In the genomic region with DNA sequence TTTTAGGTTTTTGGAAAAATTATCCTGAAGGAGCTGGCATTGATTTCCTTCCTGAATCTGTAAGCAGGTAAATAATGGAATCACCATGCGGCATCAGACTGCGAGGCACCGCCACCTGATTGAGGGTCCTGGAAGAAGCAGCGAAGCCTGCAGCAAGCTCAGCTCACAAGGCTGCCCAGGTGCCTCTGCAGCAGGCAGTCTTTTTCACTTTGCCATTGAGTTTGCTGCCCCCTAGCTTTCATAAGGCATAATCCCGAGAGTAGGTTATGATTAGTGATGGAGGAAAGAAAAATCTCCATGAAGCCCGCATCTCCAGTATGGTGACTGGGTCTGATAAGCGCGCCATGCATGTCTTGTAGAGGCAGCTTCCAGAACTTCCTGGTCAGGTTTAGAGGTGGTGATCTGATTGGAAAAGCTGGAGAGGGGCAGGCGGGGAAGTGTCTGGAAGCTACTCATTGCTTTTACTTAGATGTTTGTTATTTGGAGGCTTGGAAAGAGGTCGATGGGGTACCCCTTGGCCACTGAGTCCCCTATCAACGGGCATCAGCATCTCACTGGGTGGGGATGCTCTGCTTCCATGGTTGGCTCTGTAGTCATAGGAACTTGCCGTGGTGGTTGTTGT, we compare ENCODE assay signal across 2 cellular contexts.
A peak's percentile ranks its signal among the peaks of the same experiment; 100 is the strongest.
TF ChIP-seq lines count a peak whose summit lies in the region.

No MANE protein-coding gene starts in this region.

TF ChIP-seq in SK-N-SH, 30 proteins besides CTCF, POLR2A, EP300 and RAD21:
- TF ChIP-seq TAF1 (IDR thresholded peaks at IDR 0.05; ENCODE audit: borderline replicate concordance, low read depth, low read length) (no peak), ELF1 (IDR thresholded peaks at IDR 0.05) (no peak), ZBTB33 (IDR thresholded peaks at IDR 0.05; ENCODE audit: borderline replicate concordance, low read depth) (no peak), JUND (IDR thresholded peaks at IDR 0.05) (no peak), RCOR1 (IDR thresholded peaks at IDR 0.05; ENCODE audit: low read length) (no peak), CHD2 (IDR thresholded peaks at IDR 0.05; ENCODE audit: low read length, partially characterized antibody) (no peak), EZH2phosphoT487 (IDR thresholded peaks at IDR 0.05; ENCODE audit: borderline replicate concordance, low read depth) (no peak), TCF12 (IDR thresholded peaks at IDR 0.05) (no peak), YY1 (IDR thresholded peaks at IDR 0.05; ENCODE audit: low read depth) (no peak), NFIC (IDR thresholded peaks at IDR 0.05; ENCODE audit: borderline replicate concordance) (no peak), FOSL2 (IDR thresholded peaks at IDR 0.05; ENCODE audit: borderline replicate concordance, low read depth) (no peak)
- TF ChIP-seq, protein P1, sequence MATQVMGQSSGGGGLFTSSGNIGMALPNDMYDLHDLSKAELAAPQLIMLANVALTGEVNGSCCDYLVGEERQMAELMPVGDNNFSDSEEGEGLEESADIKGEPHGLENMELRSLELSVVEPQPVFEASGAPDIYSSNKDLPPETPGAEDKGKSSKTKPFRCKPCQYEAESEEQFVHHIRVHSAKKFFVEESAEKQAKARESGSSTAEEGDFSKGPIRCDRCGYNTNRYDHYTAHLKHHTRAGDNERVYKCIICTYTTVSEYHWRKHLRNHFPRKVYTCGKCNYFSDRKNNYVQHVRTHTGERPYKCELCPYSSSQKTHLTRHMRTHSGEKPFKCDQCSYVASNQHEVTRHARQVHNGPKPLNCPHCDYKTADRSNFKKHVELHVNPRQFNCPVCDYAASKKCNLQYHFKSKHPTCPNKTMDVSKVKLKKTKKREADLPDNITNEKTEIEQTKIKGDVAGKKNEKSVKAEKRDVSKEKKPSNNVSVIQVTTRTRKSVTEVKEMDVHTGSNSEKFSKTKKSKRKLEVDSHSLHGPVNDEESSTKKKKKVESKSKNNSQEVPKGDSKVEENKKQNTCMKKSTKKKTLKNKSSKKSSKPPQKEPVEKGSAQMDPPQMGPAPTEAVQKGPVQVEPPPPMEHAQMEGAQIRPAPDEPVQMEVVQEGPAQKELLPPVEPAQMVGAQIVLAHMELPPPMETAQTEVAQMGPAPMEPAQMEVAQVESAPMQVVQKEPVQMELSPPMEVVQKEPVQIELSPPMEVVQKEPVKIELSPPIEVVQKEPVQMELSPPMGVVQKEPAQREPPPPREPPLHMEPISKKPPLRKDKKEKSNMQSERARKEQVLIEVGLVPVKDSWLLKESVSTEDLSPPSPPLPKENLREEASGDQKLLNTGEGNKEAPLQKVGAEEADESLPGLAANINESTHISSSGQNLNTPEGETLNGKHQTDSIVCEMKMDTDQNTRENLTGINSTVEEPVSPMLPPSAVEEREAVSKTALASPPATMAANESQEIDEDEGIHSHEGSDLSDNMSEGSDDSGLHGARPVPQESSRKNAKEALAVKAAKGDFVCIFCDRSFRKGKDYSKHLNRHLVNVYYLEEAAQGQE (IDR thresholded peaks at IDR 0.05; ENCODE audit: low read depth, low read length): no peak
- TF ChIP-seq, protein P2, sequence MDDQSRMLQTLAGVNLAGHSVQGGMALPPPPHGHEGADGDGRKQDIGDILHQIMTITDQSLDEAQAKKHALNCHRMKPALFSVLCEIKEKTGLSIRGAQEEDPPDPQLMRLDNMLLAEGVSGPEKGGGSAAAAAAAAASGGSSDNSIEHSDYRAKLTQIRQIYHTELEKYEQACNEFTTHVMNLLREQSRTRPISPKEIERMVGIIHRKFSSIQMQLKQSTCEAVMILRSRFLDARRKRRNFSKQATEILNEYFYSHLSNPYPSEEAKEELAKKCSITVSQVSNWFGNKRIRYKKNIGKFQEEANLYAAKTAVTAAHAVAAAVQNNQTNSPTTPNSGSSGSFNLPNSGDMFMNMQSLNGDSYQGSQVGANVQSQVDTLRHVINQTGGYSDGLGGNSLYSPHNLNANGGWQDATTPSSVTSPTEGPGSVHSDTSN (IDR thresholded peaks at IDR 0.05): no peak

TF ChIP-seq in HepG2, 621 proteins besides CTCF, POLR2A, EP300 and RAD21:
- no peak for TF ChIP-seq THAP11 (CRISPR knock-in tag; IDR thresholded peaks at IDR 0.05)
- peak; percentile 79 for TF ChIP-seq STAG1 (CRISPR knock-in tag; IDR thresholded peaks at IDR 0.05)
- TF ChIP-seq ZNF367 (CRISPR knock-in tag; IDR thresholded peaks at IDR 0.05; ENCODE audit: borderline replicate concordance): no peak
- peak; percentile 54 for TF ChIP-seq SMC3 (IDR thresholded peaks at IDR 0.05; ENCODE audit: low read length)
- TF ChIP-seq, protein P3, sequence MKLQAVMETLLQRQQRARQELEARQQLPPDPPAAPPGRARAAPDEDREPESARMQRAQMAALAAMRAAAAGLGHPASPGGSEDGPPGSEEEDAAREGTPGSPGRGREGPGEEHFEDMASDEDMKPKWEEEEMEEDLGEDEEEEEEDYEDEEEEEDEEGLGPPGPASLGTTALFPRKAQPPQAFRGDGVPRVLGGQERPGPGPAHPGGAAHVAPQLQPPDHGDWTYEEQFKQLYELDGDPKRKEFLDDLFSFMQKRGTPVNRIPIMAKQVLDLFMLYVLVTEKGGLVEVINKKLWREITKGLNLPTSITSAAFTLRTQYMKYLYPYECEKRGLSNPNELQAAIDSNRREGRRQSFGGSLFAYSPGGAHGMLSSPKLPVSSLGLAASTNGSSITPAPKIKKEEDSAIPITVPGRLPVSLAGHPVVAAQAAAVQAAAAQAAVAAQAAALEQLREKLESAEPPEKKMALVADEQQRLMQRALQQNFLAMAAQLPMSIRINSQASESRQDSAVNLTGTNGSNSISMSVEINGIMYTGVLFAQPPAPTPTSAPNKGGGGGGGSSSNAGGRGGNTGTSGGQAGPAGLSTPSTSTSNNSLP (IDR thresholded peaks at IDR 0.05; ENCODE audit: low read depth, low read length): peak; percentile 72; the same call in 1 of the 2 replicates
- peak; percentile 42; the same call in 1 of the 2 replicates for TF ChIP-seq HNF1B (CRISPR knock-in tag; IDR thresholded peaks at IDR 0.05)
- peak; percentile 47 for TF ChIP-seq XRCC5 (optimal IDR thresholded peaks at IDR 0.05; ENCODE audit: low read length)
